In genomic region chr12:94584370-94584769, GRCh38 we compare ENCODE assay signal across 38 cellular contexts.
"Had no signal": no experiment of that assay in that cellular context is flagged by ENCODE, and none has a peak within 500 bp of the region (broad histone marks: within the 10 kb centered on the region; RNA-seq: fewer than 3 reads in every experiment).

No MANE protein-coding gene starts in this region.

- H3K27me3 Mint-ChIP-seq: activated naive CD4-positive, alpha-beta T cell treated with anti-CD3 and anti-CD28 coated beads, Interleukin-2, amount 50 U/mL, for 24 hours; activated naive CD8-positive, alpha-beta T cell; activated naive CD8-positive, alpha-beta T cell treated with anti-CD3 and anti-CD28 coated beads for 36 hours; activated naive CD8-positive, alpha-beta T cell treated with anti-CD3 and anti-CD28 coated beads, Interleukin-2, amount 50 U/mL, for 24 hours; activated T-cell treated with anti-CD3 and anti-CD28 coated beads, Interleukin-2, amount 50 U/mL, for 24 hours; central memory CD8-positive, alpha-beta T cell had no signal

- H3K36me3 Mint-ChIP-seq: activated naive CD4-positive, alpha-beta T cell treated with anti-CD3 and anti-CD28 coated beads, Interleukin-2, amount 10 ng/mL, durations not matched to agents 7 days and 5 days; activated naive CD4-positive, alpha-beta T cell treated with anti-CD3 and anti-CD28 coated beads, Interleukin-2, amount 50 U/mL, for 24 hours; activated naive CD4-positive, alpha-beta T cell treated with anti-CD3 and anti-CD28 coated beads, Interleukin-2, amount 50 U/mL, for 72 hours; activated naive CD8-positive, alpha-beta T cell; activated naive CD8-positive, alpha-beta T cell treated with anti-CD3 and anti-CD28 coated beads for 36 hours; activated naive CD8-positive, alpha-beta T cell treated with anti-CD3 and anti-CD28 coated beads, Interleukin-2, amount 10 ng/mL, durations not matched to agents 7 days and 5 days had no signal

- H3K36me3 ChIP-seq: adrenal gland, brain microvascular endothelial cell, cardiac muscle cell had no signal

- H3K9me3 ChIP-seq: adrenal gland, ascending aorta, body of pancreas had no signal

- H3K4me3 Mint-ChIP-seq: activated naive CD4-positive, alpha-beta T cell treated with anti-CD3 and anti-CD28 coated beads for 36 hours; activated naive CD4-positive, alpha-beta T cell treated with anti-CD3 and anti-CD28 coated beads, Interleukin-2, amount 10 ng/mL, durations not matched to agents 7 days and 5 days; activated naive CD4-positive, alpha-beta T cell treated with anti-CD3 and anti-CD28 coated beads, Interleukin-2, amount 50 U/mL, for 24 hours; activated naive CD8-positive, alpha-beta T cell; activated naive CD8-positive, alpha-beta T cell treated with anti-CD3 and anti-CD28 coated beads for 36 hours; activated naive CD8-positive, alpha-beta T cell treated with anti-CD3 and anti-CD28 coated beads, Interleukin-2, amount 10 ng/mL, durations not matched to agents 7 days and 5 days; activated naive CD8-positive, alpha-beta T cell treated with anti-CD3 and anti-CD28 coated beads, Interleukin-2, amount 50 U/mL, for 24 hours; activated T-cell treated with anti-CD3 and anti-CD28 coated beads, Interleukin-2, amount 50 U/mL, for 24 hours; activated T-cell treated with anti-CD3 and anti-CD28 coated beads, Interleukin-2, amount 50 U/mL, for 4 hours; activated T-cell treated with anti-CD3 and anti-CD28 coated beads, Interleukin-2, amount 50 U/mL, for 72 hours; activated T-helper 1 cell treated with anti-CD3 and anti-CD28 coated beads, Interleukin-12 subunit alpha, Interleukin-12 subunit beta, Interleukin-2, Interleukin-4 antibody, amounts not matched to agents 30 ng/mL and 10 ng/mL and 1 ng/mL, durations not matched to agents 14 hours and 24 hours and 36 hours; activated T-helper 17 cell treated with anti-CD3 and anti-CD28 coated beads, Interleukin-2, amount 50 U/mL, for 72 hours; brain; central memory CD8-positive, alpha-beta T cell had no signal

- H3K27me3 ChIP-seq: adrenal gland, ascending aorta, body of pancreas, brain microvascular endothelial cell, cardiac muscle cell had no signal

- H3K4me1 ChIP-seq: ascending aorta, body of pancreas had no signal

- H3K4me1 Mint-ChIP-seq: activated naive CD4-positive, alpha-beta T cell treated with anti-CD3 and anti-CD28 coated beads, Interleukin-2, amount 10 ng/mL, durations not matched to agents 7 days and 5 days; activated naive CD8-positive, alpha-beta T cell treated with anti-CD3 and anti-CD28 coated beads, Interleukin-2, amount 10 ng/mL, durations not matched to agents 7 days and 5 days; activated naive CD8-positive, alpha-beta T cell treated with anti-CD3 and anti-CD28 coated beads, Interleukin-2, amount 50 U/mL, for 24 hours; activated T-helper 17 cell treated with anti-CD3 and anti-CD28 coated beads, Interleukin-2, amount 50 U/mL, for 72 hours had no signal

- H3K9me3 Mint-ChIP-seq: activated naive CD4-positive, alpha-beta T cell treated with anti-CD3 and anti-CD28 coated beads for 36 hours; activated naive CD4-positive, alpha-beta T cell treated with anti-CD3 and anti-CD28 coated beads, Interleukin-2, amount 10 ng/mL, durations not matched to agents 7 days and 5 days; activated naive CD4-positive, alpha-beta T cell treated with anti-CD3 and anti-CD28 coated beads, Interleukin-2, amount 50 U/mL, for 24 hours; activated naive CD4-positive, alpha-beta T cell treated with anti-CD3 and anti-CD28 coated beads, Interleukin-2, amount 50 U/mL, for 72 hours; activated naive CD8-positive, alpha-beta T cell treated with anti-CD3 and anti-CD28 coated beads for 36 hours; activated naive CD8-positive, alpha-beta T cell treated with anti-CD3 and anti-CD28 coated beads, Interleukin-2, amount 10 ng/mL, durations not matched to agents 7 days and 5 days; activated naive CD8-positive, alpha-beta T cell treated with anti-CD3 and anti-CD28 coated beads, Interleukin-2, amount 50 U/mL, for 24 hours; activated T-cell treated with anti-CD3 and anti-CD28 coated beads, Interleukin-2, amount 50 U/mL, for 24 hours; activated T-cell treated with anti-CD3 and anti-CD28 coated beads, Interleukin-2, amount 50 U/mL, for 4 hours; activated T-cell treated with anti-CD3 and anti-CD28 coated beads, Interleukin-2, amount 50 U/mL, for 72 hours; activated T-helper 1 cell treated with anti-CD3 and anti-CD28 coated beads, Interleukin-12 subunit alpha, Interleukin-12 subunit beta, Interleukin-2, Interleukin-4 antibody, amounts not matched to agents 30 ng/mL and 10 ng/mL and 1 ng/mL, durations not matched to agents 14 hours and 24 hours and 36 hours; activated T-helper 17 cell treated with anti-CD3 and anti-CD28 coated beads, Interleukin-2, amount 50 U/mL, for 72 hours; activated T-helper 2 cell treated with anti-CD3 and anti-CD28 coated beads, Interferon-gamma antibody, Interleukin-2, Interleukin-4, amounts not matched to agents 10 μg/mL and 5 μg/mL and 100 μg/mL, durations not matched to agents 14 hours and 24 hours and 36 hours; central memory CD8-positive, alpha-beta T cell had no signal

- DNase-seq: activated effector memory CD4-positive, alpha-beta T cell treated with anti-CD3 and anti-CD28 coated beads, Interleukin-2, amount 50 U/mL, for 16 hours; activated effector memory CD4-positive, alpha-beta T cell treated with Interleukin-2 at 50 U/mL for 16 hours; activated gamma-delta T cell; activated gamma-delta T cell treated with Interleukin-2 at 50 U/mL for 16 hours; activated naive CD4-positive, alpha-beta T cell; activated naive CD4-positive, alpha-beta T cell treated with anti-CD3 and anti-CD28 coated beads for 36 hours; activated naive CD4-positive, alpha-beta T cell treated with anti-CD3 and anti-CD28 coated beads, Interleukin-2, amount 10 ng/mL, durations not matched to agents 7 days and 5 days; activated naive CD4-positive, alpha-beta T cell treated with anti-CD3 and anti-CD28 coated beads, Interleukin-2, amount 50 U/mL, for 16 hours; activated naive CD4-positive, alpha-beta T cell treated with Interleukin-2 at 50 U/mL for 16 hours; activated naive CD8-positive, alpha-beta T cell treated with anti-CD3 and anti-CD28 coated beads for 36 hours; activated naive CD8-positive, alpha-beta T cell treated with anti-CD3 and anti-CD28 coated beads, Interleukin-2, amount 10 ng/mL, durations not matched to agents 7 days and 5 days; activated naive CD8-positive, alpha-beta T cell treated with anti-CD3 and anti-CD28 coated beads, Interleukin-2, amount 50 U/mL, for 24 hours; activated T-cell treated with anti-CD3 and anti-CD28 coated beads for 4 hours; activated T-cell treated with anti-CD3 and anti-CD28 coated beads, Interleukin-2, amount 50 U/mL, for 1 hour; activated T-cell treated with anti-CD3 and anti-CD28 coated beads, Interleukin-2, amount 50 U/mL, for 24 hours; activated T-cell treated with anti-CD3 and anti-CD28 coated beads, Interleukin-2, amount 50 U/mL, for 4 hours; activated T-cell treated with anti-CD3 and anti-CD28 coated beads, Interleukin-2, amount 50 U/mL, for 48 hours; activated T-cell treated with anti-CD3 and anti-CD28 coated beads, Interleukin-2, amount 50 U/mL, for 72 hours; amniotic stem cell; amygdala; anterior cingulate cortex; aorta; body of pancreas; brain microvascular endothelial cell; caudate nucleus; central memory CD4-positive, alpha-beta T cell; cerebellar nuclear complex had no signal

- H3K27ac Mint-ChIP-seq: activated naive CD4-positive, alpha-beta T cell treated with anti-CD3 and anti-CD28 coated beads for 36 hours; activated naive CD4-positive, alpha-beta T cell treated with anti-CD3 and anti-CD28 coated beads, Interleukin-2, amount 10 ng/mL, durations not matched to agents 7 days and 5 days; activated naive CD4-positive, alpha-beta T cell treated with anti-CD3 and anti-CD28 coated beads, Interleukin-2, amount 50 U/mL, for 24 hours; activated naive CD4-positive, alpha-beta T cell treated with anti-CD3 and anti-CD28 coated beads, Interleukin-2, amount 50 U/mL, for 72 hours; activated naive CD8-positive, alpha-beta T cell; activated naive CD8-positive, alpha-beta T cell treated with anti-CD3 and anti-CD28 coated beads for 36 hours; activated naive CD8-positive, alpha-beta T cell treated with anti-CD3 and anti-CD28 coated beads, Interleukin-2, amount 10 ng/mL, durations not matched to agents 7 days and 5 days; activated naive CD8-positive, alpha-beta T cell treated with anti-CD3 and anti-CD28 coated beads, Interleukin-2, amount 50 U/mL, for 24 hours; activated T-cell treated with anti-CD3 and anti-CD28 coated beads, Interleukin-2, amount 50 U/mL, for 24 hours; activated T-cell treated with anti-CD3 and anti-CD28 coated beads, Interleukin-2, amount 50 U/mL, for 72 hours; activated T-helper 1 cell treated with anti-CD3 and anti-CD28 coated beads, Interleukin-12 subunit alpha, Interleukin-12 subunit beta, Interleukin-2, Interleukin-4 antibody, amounts not matched to agents 30 ng/mL and 10 ng/mL and 1 ng/mL, durations not matched to agents 14 hours and 24 hours and 36 hours; activated T-helper 17 cell treated with anti-CD3 and anti-CD28 coated beads, Interleukin-2, amount 50 U/mL, for 72 hours; activated T-helper 2 cell treated with anti-CD3 and anti-CD28 coated beads, Interferon-gamma antibody, Interleukin-2, Interleukin-4, amounts not matched to agents 10 μg/mL and 5 μg/mL and 100 μg/mL, durations not matched to agents 14 hours and 24 hours and 36 hours; brain had no signal

- ATAC-seq: activated naive CD4-positive, alpha-beta T cell treated with anti-CD3 and anti-CD28 coated beads, Interleukin-2, amount 50 U/mL, for 72 hours; activated naive CD8-positive, alpha-beta T cell treated with anti-CD3 and anti-CD28 coated beads, Interleukin-2, amount 50 U/mL, for 24 hours; activated T-cell treated with anti-CD3 and anti-CD28 coated beads, Interleukin-2, amount 50 U/mL, for 4 hours; activated T-cell treated with anti-CD3 and anti-CD28 coated beads, Interleukin-2, amount 50 U/mL, for 72 hours; activated T-helper 17 cell treated with anti-CD3 and anti-CD28 coated beads, Interleukin-2, amount 50 U/mL, for 72 hours; body of pancreas had no signal

- H3K27ac ChIP-seq: adrenal gland, ascending aorta, body of pancreas, brain microvascular endothelial cell, cardiac muscle cell had no signal

- H3K4me3 ChIP-seq: adrenal gland, ascending aorta, body of pancreas, cardiac muscle cell had no signal
